In the genomic region with DNA sequence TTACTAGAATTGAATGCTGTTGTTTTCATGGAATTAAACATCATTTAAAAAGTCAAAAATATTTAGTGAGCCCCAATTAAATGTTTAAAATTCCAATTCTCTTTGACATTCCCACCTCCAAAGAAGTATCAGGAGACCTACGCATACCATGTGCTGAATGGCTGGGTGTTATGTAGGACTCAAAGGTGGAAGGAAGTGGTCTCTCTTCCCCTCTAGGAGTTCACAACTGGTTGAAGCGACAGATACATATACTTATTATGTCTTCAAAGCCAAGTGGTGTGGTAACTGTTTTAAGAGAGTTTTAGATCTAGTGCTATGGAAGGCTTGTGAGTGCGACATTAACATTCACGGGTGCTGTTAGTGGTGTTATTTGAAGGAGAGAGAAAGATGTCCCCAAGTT, we compare ENCODE assay signal across 25 cellular contexts.
DNase-seq lines count a peak whose midpoint lies in the region; ATAC-seq and TF ChIP-seq lines count a peak whose summit lies in the region.
"Had no signal": no experiment of that assay in that cellular context is flagged by ENCODE, and none has a peak within 500 bp of the region (broad histone marks: within the 10 kb centered on the region; RNA-seq: fewer than 3 reads in every experiment).

No MANE protein-coding gene starts in this region.

- H3K9ac ChIP-seq in iPS-18a (ENCODE audit: low read length) (no peak overlapping the region), neural progenitor cell (no peak overlapping the region)
- H3K9ac ChIP-seq: BLaER1 had no signal

- H3K9me3 ChIP-seq in iPS-18a (ENCODE audit: control insufficient read depth, low read depth, low read length): no peaks in the 10 kb centered on the region
- H3K9me3 ChIP-seq in neural progenitor cell (ENCODE audit: low read depth): no peaks in the 10 kb centered on the region
- H3K9me3 ChIP-seq: BE2C, BLaER1 had no signal

- H3K36me3 ChIP-seq in iPS-18a (ENCODE audit: control insufficient read depth, low read depth, low read length) (no peaks in the 10 kb centered on the region), neural progenitor cell (no peaks in the 10 kb centered on the region)
- H3K36me3 ChIP-seq: BE2C, BLaER1 had no signal

- peaks cover 14% of the 10 kb centered on the region for H3K4me1 ChIP-seq in iPS-18a (ENCODE audit: control insufficient read depth, low read depth, low read length)
- no peaks in the 10 kb centered on the region for H3K4me1 ChIP-seq in neural progenitor cell
- H3K4me1 ChIP-seq: BE2C, BLaER1 had no signal

- no peak overlapping the region for H3K27ac ChIP-seq in iPS-18a (ENCODE audit: low read length)
- no peak overlapping the region for H3K27ac ChIP-seq in neural progenitor cell
- H3K27ac ChIP-seq: BLaER1 had no signal

- H3K79me2 ChIP-seq in neural progenitor cell (ENCODE audit: low read depth): no peaks in the 10 kb centered on the region

- no peaks in the 10 kb centered on the region for H3K36me3 Mint-ChIP-seq in WTC11
- H3K36me3 Mint-ChIP-seq in neural progenitor cell: no peaks in the 10 kb centered on the region
- H3K36me3 Mint-ChIP-seq: CD14-positive monocyte; CD4-positive, alpha-beta memory T cell; CD4-positive, CD25-positive, alpha-beta regulatory T cell; CD8-positive, alpha-beta memory T cell had no signal

- H3K4me3 Mint-ChIP-seq in WTC11: no peak overlapping the region
- no peak overlapping the region for H3K4me3 Mint-ChIP-seq in neural progenitor cell
- H3K4me3 Mint-ChIP-seq: CD14-positive monocyte; CD4-positive, CD25-positive, alpha-beta regulatory T cell; CD8-positive, alpha-beta memory T cell had no signal

- peak; percentile 64 for DNase-seq in Jurkat, Clone E6-1 (ENCODE audit: low read depth, low spot score)
- DNase-seq in WTC11 (ENCODE audit: low spot score): no peak
- DNase-seq in neural progenitor cell (ENCODE audit: low spot score): no peak
- DNase-seq in omental fat pad (ENCODE audit: low spot score): no peak
- DNase-seq in GOT3 (lab: John Stamatoyannopoulos, UW): no peak
- DNase-seq: 8988T; ACHN; BE2C; C1 segment of cervical spinal cord; CD4-positive, alpha-beta memory T cell; CD4-positive, CD25-positive, alpha-beta regulatory T cell; CD8-positive, alpha-beta memory T cell; COR-L47; DMS 273 treated with DMSO at 0.1 percent for 48 hours; DMS153; DMS53; DMS79; DND-41; EL; GDM1 had no signal

- H4K20me1 ChIP-seq in neural progenitor cell (ENCODE audit: low read depth): no peaks in the 10 kb centered on the region
- H4K20me1 ChIP-seq: BLaER1 had no signal

- no peak for TF ChIP-seq CTCF in WTC11 (IDR thresholded peaks at IDR 0.05)
- no peak for TF ChIP-seq CTCF in neural progenitor cell (IDR thresholded peaks at IDR 0.05)
- no peak for TF ChIP-seq CTCF in omental fat pad (IDR thresholded peaks at IDR 0.05)

- ATAC-seq in WTC11: peak; percentile 46; the same call in 1 of the 2 replicates
- no peak for ATAC-seq in omental fat pad (ENCODE audit: low FRiP score)
- no peak for ATAC-seq in HG03565 (IDR thresholded peaks at IDR 0.05; ENCODE audit: unreplicated experiment)
- ATAC-seq: GM12878 had no signal

- H3K27me3 Mint-ChIP-seq in WTC11 (ENCODE audit: low read depth) (no peaks in the 10 kb centered on the region), neural progenitor cell (ENCODE audit: insufficient read depth, low read depth) (no peaks in the 10 kb centered on the region)

- peaks cover 7% of the 10 kb centered on the region for H3K9me3 Mint-ChIP-seq in WTC11
- H3K9me3 Mint-ChIP-seq in neural progenitor cell: peaks cover 2% of the 10 kb centered on the region
- H3K9me3 Mint-ChIP-seq: CD8-positive, alpha-beta memory T cell had no signal

- H3K4me1 Mint-ChIP-seq in WTC11 (peaks cover 22% of the 10 kb centered on the region), neural progenitor cell (no peaks in the 10 kb centered on the region)
- H3K4me1 Mint-ChIP-seq: CD14-positive monocyte; CD4-positive, alpha-beta memory T cell; CD4-positive, CD25-positive, alpha-beta regulatory T cell; CD8-positive, alpha-beta memory T cell had no signal

- H3K4me2 ChIP-seq in neural progenitor cell: no peak overlapping the region
- H3K4me2 ChIP-seq: BLaER1 had no signal

- POLR2A ChIA-PET in WTC11 (lab: Charles Lee): no interaction called here

- H3K27ac Mint-ChIP-seq in WTC11 (no peak overlapping the region; the same call in 1 of the 2 replicates), neural progenitor cell (no peak overlapping the region)
- H3K27ac Mint-ChIP-seq: CD14-positive monocyte; CD4-positive, alpha-beta memory T cell; CD4-positive, CD25-positive, alpha-beta regulatory T cell; CD8-positive, alpha-beta memory T cell had no signal

- peak overlapping the region; percentile 46 for H2AFZ ChIP-seq in neural progenitor cell (replicated peaks)

- H3K27me3 ChIP-seq in iPS-18a (ENCODE audit: control insufficient read depth, insufficient read depth, low read length) (no peaks in the 10 kb centered on the region), neural progenitor cell (no peaks in the 10 kb centered on the region)
- H3K27me3 ChIP-seq: BE2C, BLaER1 had no signal

- H3K4me3 ChIP-seq in Jurkat, Clone E6-1 (ENCODE audit: low read length): no peak overlapping the region
- H3K4me3 ChIP-seq in iPS-18a (ENCODE audit: low read length): peak overlapping the region; percentile 6
- H3K4me3 ChIP-seq in neural progenitor cell: no peak overlapping the region
- H3K4me3 ChIP-seq: BLaER1, GM12878 had no signal

- CTCF ChIA-PET in WTC11 (lab: Charles Lee): no interaction called here

- no peaks in the 10 kb centered on the region for H3F3A ChIP-seq in neural progenitor cell (ENCODE audit: low read depth)

TF ChIP-seq in WTC11, 78 proteins besides CTCF, POLR2A, EP300 and RAD21:
- TF ChIP-seq TEAD4 (CRISPR knock-in tag; IDR thresholded peaks at IDR 0.05): no peak
- TF ChIP-seq ELF4 (CRISPR knock-in tag; IDR thresholded peaks at IDR 0.05; ENCODE audit: low read depth): no peak
- TF ChIP-seq OVOL2 (CRISPR knock-in tag; IDR thresholded peaks at IDR 0.05; ENCODE audit: borderline replicate concordance): no peak
- no peak for TF ChIP-seq TP53 (CRISPR knock-in tag; IDR thresholded peaks at IDR 0.05)
- no peak for TF ChIP-seq ZNF396 (CRISPR knock-in tag; IDR thresholded peaks at IDR 0.05; ENCODE audit: borderline replicate concordance)
- TF ChIP-seq, protein P1, sequence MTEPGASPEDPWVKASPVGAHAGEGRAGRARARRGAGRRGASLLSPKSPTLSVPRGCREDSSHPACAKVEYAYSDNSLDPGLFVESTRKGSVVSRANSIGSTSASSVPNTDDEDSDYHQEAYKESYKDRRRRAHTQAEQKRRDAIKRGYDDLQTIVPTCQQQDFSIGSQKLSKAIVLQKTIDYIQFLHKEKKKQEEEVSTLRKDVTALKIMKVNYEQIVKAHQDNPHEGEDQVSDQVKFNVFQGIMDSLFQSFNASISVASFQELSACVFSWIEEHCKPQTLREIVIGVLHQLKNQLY (CRISPR knock-in tag; IDR thresholded peaks at IDR 0.05): no peak
